ENCODE assay signal across 22 cellular contexts in genomic region chr4:185955817-185956542, GRCh38.
A peak's percentile ranks its signal among the peaks of the same experiment; 100 is the strongest.
DNase-seq lines count a peak whose midpoint lies in the region; ATAC-seq, FAIRE-seq and TF ChIP-seq lines count a peak whose summit lies in the region.
"Had no signal": no experiment of that assay in that cellular context is flagged by ENCODE, and none has a peak within 500 bp of the region (broad histone marks: within the 10 kb centered on the region; RNA-seq: fewer than 3 reads in every experiment).

No MANE protein-coding gene starts in this region.

- H3K18ac ChIP-seq in H1 (ENCODE audit: extremely low read depth, low read length), result no peak overlapping the region; the same call in 1 of the 2 replicates

- H3K27ac Mint-ChIP-seq in stimulated activated naive CD8-positive, alpha-beta T cell treated with anti-CD3 and anti-CD28 coated beads, Interleukin-15, amount 100 ng/mL, for 72 hours, result no peak overlapping the region
- H3K27ac Mint-ChIP-seq: activated naive CD8-positive, alpha-beta T cell; CD8-positive, alpha-beta memory T cell had no signal

- H2AFZ ChIP-seq in H1 (ENCODE audit: low read length), result peak overlapping the region; percentile 21; the same call in 1 of the 2 replicates
- H2AFZ ChIP-seq in neuron (ENCODE audit: low read depth, low read length), result no peak overlapping the region
- H2AFZ ChIP-seq: GM23248 had no signal

- peak overlapping the region in 1 of 2 experiments; percentile 23; a peak in 1 of 4 replicates for H3K4me2 ChIP-seq in H1 (ENCODE audit: insufficient read depth in 1 of 2, low read depth in 2 of 2, low read length in 2 of 2)

- TF ChIP-seq POLR2A in H1 (IDR thresholded peaks at IDR 0.05; ENCODE audit: control extremely low read depth in 1 of 2, low read depth in 2 of 2, low read length in 2 of 2), result no peak

- no peak for TF ChIP-seq EP300 in H1 (IDR thresholded peaks at IDR 0.05; ENCODE audit: borderline replicate concordance in 1 of 2, low read depth in 2 of 2, low read length in 2 of 2)

- peaks cover 0 to 9% (median 5%) of the 10 kb centered on the region in 4 experiments; a peak in 4 of 7 replicates for H3K4me1 ChIP-seq in H1 (replicated peaks in 1 of 4; ENCODE audit: control insufficient read depth in 3 of 4, insufficient read depth in 4 of 4, low read length in 3 of 4)
- H3K4me1 ChIP-seq in neuron (ENCODE audit: insufficient read depth, low read length), result peaks cover 12% of the 10 kb centered on the region
- H3K4me1 ChIP-seq: gastrocnemius medialis, SJSA1, transverse colon had no signal

- no peak overlapping the region for H2BK15ac ChIP-seq in H1 (ENCODE audit: low read length)

- 78% methylated on average over 15 of the region's 15 CpGs; no CpG with 5 or more reads in 1 of the 2 experiments for WGBS in H1 (ENCODE audit: extremely low coverage in 1 of 2, insufficient coverage in 1 of 2, insufficient read length in 1 of 2, insufficient replicate concordance in 2 of 2, low coverage in 1 of 2, low lambda C conversion rate in 2 of 2, missing lambda C conversion rate in 1 of 2), 2 experiments

- H4K5ac ChIP-seq in H1 (ENCODE audit: insufficient read length, low read depth, low read length), result no peak overlapping the region

- H3K27me3 Mint-ChIP-seq in stimulated activated naive CD8-positive, alpha-beta T cell treated with anti-CD3 and anti-CD28 coated beads, Interleukin-15, amount 100 ng/mL, for 72 hours, result peaks cover 32% of the 10 kb centered on the region

- H3K27me3 ChIP-seq in H1 (replicated peaks in 1 of 4; ENCODE audit: control insufficient read depth in 3 of 4, extremely low read depth in 1 of 4, insufficient read depth in 3 of 4, low read length in 3 of 4), result no peaks in the 10 kb centered on the region
- no peaks in the 10 kb centered on the region for H3K27me3 ChIP-seq in neuron (ENCODE audit: insufficient read depth, low read length)
- H3K27me3 ChIP-seq: gastrocnemius medialis had no signal

- H3K23ac ChIP-seq in H1 (ENCODE audit: insufficient read length), result no peak overlapping the region

- no peak overlapping the region for H3K27ac ChIP-seq in H1 (ENCODE audit: low read depth, low read length)
- H3K27ac ChIP-seq: gastrocnemius medialis, GM23248, SJSA1, transverse colon had no signal

- no peaks in the 10 kb centered on the region for H3K79me2 ChIP-seq in H1 (ENCODE audit: control insufficient read depth in 1 of 2, insufficient read depth in 2 of 2, low read length in 2 of 2)

- H3K4me3 Mint-ChIP-seq in stimulated activated naive CD8-positive, alpha-beta T cell treated with anti-CD3 and anti-CD28 coated beads, Interleukin-15, amount 100 ng/mL, for 72 hours, result no peak overlapping the region
- H3K4me3 Mint-ChIP-seq: activated naive CD8-positive, alpha-beta T cell; CD8-positive, alpha-beta memory T cell had no signal

- no peak overlapping the region; a peak in 1 of 7 replicates for H3K9ac ChIP-seq in H1 (replicated peaks in 1 of 4; ENCODE audit: extremely low read depth in 1 of 4, low read depth in 3 of 4, low read length in 3 of 4)
- H3K9ac ChIP-seq: GM23248 had no signal

- no peaks in the 10 kb centered on the region for H3K79me1 ChIP-seq in H1 (ENCODE audit: low read depth, low read length)

- H2BK120ac ChIP-seq in H1 (replicated peaks; ENCODE audit: low read depth, low read length), result no peak overlapping the region

- no peak overlapping the region for H2BK12ac ChIP-seq in H1 (ENCODE audit: low read depth, low read length)

- no peak overlapping the region for H2BK20ac ChIP-seq in H1 (ENCODE audit: low read length)

- ATAC-seq in GM18858 (IDR thresholded peaks at IDR 0.05; ENCODE audit: unreplicated experiment), result no peak
- no peak for ATAC-seq in stimulated activated naive CD8-positive, alpha-beta T cell treated with anti-CD3 and anti-CD28 coated beads, Interleukin-15, amount 100 ng/mL, for 72 hours
- ATAC-seq: gastrocnemius medialis, left lobe of liver had no signal

- H4K20me1 ChIP-seq in H1 (replicated peaks in 1 of 2; ENCODE audit: control insufficient read depth in 1 of 2, insufficient read depth in 2 of 2, low read length in 2 of 2), result no peaks in the 10 kb centered on the region

- H3K4me1 Mint-ChIP-seq in stimulated activated naive CD8-positive, alpha-beta T cell treated with anti-CD3 and anti-CD28 coated beads, Interleukin-15, amount 100 ng/mL, for 72 hours, result no peaks in the 10 kb centered on the region
- H3K4me1 Mint-ChIP-seq: CD8-positive, alpha-beta memory T cell had no signal

- H2AK5ac ChIP-seq in H1 (ENCODE audit: low read depth, low read length), result no peak overlapping the region

- no peaks in the 10 kb centered on the region for H3K9me3 Mint-ChIP-seq in stimulated activated naive CD8-positive, alpha-beta T cell treated with anti-CD3 and anti-CD28 coated beads, Interleukin-15, amount 100 ng/mL, for 72 hours

- no peaks in the 10 kb centered on the region for H3K36me3 ChIP-seq in H1 (ENCODE audit: control insufficient read depth in 2 of 4, insufficient read depth in 4 of 4, low read length in 3 of 4)
- H3K36me3 ChIP-seq in neuron (ENCODE audit: insufficient read depth, low read length), result no peaks in the 10 kb centered on the region
- H3K36me3 ChIP-seq: gastrocnemius medialis, SJSA1, transverse colon had no signal

- no peak for FAIRE-seq in H1 (lab: Jason Lieb, UNC)

- H3K4ac ChIP-seq in H1 (replicated peaks; ENCODE audit: insufficient read length, low read depth, low read length), result no peak overlapping the region

- DNase-seq in ELF-1 (ENCODE audit: low read depth, low spot score) (peak; percentile 88), NCI-H524 (lab: John Stamatoyannopoulos, UW) (peak; percentile 77 to 78), H1 (ENCODE audit: low read depth in 1 of 2, low spot score in 2 of 2) (no peak)
- no peak for DNase-seq in effector CD8-positive, alpha-beta T cell (lab: John Stamatoyannopoulos, UW)
- DNase-seq in stimulated activated naive CD8-positive, alpha-beta T cell treated with anti-CD3 and anti-CD28 coated beads, Interleukin-15, amount 100 ng/mL, for 72 hours, result no peak
- DNase-seq in stimulated activated CD4-positive, alpha-beta T cell treated with anti-CD3 and anti-CD28 coated beads, Interleukin-2, amount 100 ng/mL, for 48 hours, result no peak
- DNase-seq: activated CD4-positive, CD25-positive, alpha-beta regulatory T cell treated with anti-CD3 and anti-CD28 coated beads, Interleukin-2, amount 50 U/mL, for 72 hours; CD8-positive, alpha-beta memory T cell; dermis blood vessel endothelial cell; erythroblast; gastrocnemius medialis; GM23248; NCI-H1092 treated with DMSO at 0.1 percent for 48 hours; NCI-H2081 treated with DMSO at 0.1 percent for 48 hours; NCI-H774; stimulated activated naive CD4-positive, alpha-beta T cell; transverse colon had no signal

- POLR2A ChIA-PET in H1 (lab: Charles Lee; ENCODE audit: partially characterized antibody), result interaction anchor here (0.7 to 1.6 kb wide), 2 partner anchors 9 to 12 kb away, joined by 3 to 4 read pairs; no protein-coding TSS in a partner anchor

- H3K4me3 ChIP-seq in H1 (ENCODE audit: extremely low read depth in 1 of 4, insufficient read depth in 2 of 4, low read depth in 3 of 4, low read length in 4 of 4) (no peak overlapping the region), neuron (ENCODE audit: low read length) (peak overlapping the region; percentile 33)
- H3K4me3 ChIP-seq: gastrocnemius medialis, GM23248, SJSA1, transverse colon had no signal

- no peaks in the 10 kb centered on the region for H3K9me3 ChIP-seq in H1 (ENCODE audit: insufficient read depth in 2 of 2, low read depth in 1 of 2, low read length in 1 of 2)
- H3K9me3 ChIP-seq in neuron (ENCODE audit: low read length), result no peaks in the 10 kb centered on the region
- H3K9me3 ChIP-seq: gastrocnemius medialis, SJSA1, transverse colon had no signal

- CTCF ChIA-PET in H1 (lab: Charles Lee; ENCODE audit: partially characterized antibody), result interaction anchor here (0.6 to 2.1 kb wide), 5 partner anchors 10 to 292 kb away, joined by 3 to 5 read pairs (median 3); no protein-coding TSS in a partner anchor

- no peak for TF ChIP-seq RAD21 in H1 (IDR thresholded peaks at IDR 0.05 in 1 of 2, conservative IDR thresholded peaks at IDR 0.05 in 1 of 2; ENCODE audit: low read depth in 2 of 2, low read length in 2 of 2)

- H4K8ac ChIP-seq in H1 (ENCODE audit: extremely low read depth, insufficient read depth, low read length), result no peak overlapping the region

- no peaks in the 10 kb centered on the region for H3K23me2 ChIP-seq in H1 (ENCODE audit: low read depth, low read length)

- no peak overlapping the region for H2BK5ac ChIP-seq in H1 (ENCODE audit: low read depth, low read length)

- H3K14ac ChIP-seq in H1 (ENCODE audit: insufficient read length), result no peak overlapping the region

- no peak overlapping the region for H3K56ac ChIP-seq in H1 (replicated peaks; ENCODE audit: insufficient read length, low read depth, low read length)

- no peak for TF ChIP-seq CTCF in H1 (IDR thresholded peaks at IDR 0.05; ENCODE audit: control extremely low read depth in 1 of 3, insufficient read depth in 1 of 3, low read depth in 1 of 3, low read length in 3 of 3)

- H4K91ac ChIP-seq in H1 (replicated peaks; ENCODE audit: insufficient read length, low read length), result no peak overlapping the region

TF ChIP-seq in H1, 55 proteins besides CTCF, POLR2A, EP300 and RAD21:
- 0 out of 2 replicates have a peak, but pooled peaks have one; percentile 23 for TF ChIP-seq TEAD4 (IDR thresholded peaks at IDR 0.05; ENCODE audit: low read depth, low read length)
- TF ChIP-seq SUZ12 (IDR thresholded peaks at IDR 0.05; ENCODE audit: low read length), result no peak

Comparison
In these comparisons a context has a peak if more than half of its experiments do, and no peak if none do; other contexts are left out.
1. DNase-seq: peak in ELF-1 (single experiment) and NCI-H524 (2 of 2); none in H1 (0 of 2), effector CD8-positive, alpha-beta T cell (single experiment), stimulated activated naive CD8-positive, alpha-beta T cell treated with anti-CD3 and anti-CD28 coated beads, Interleukin-15, amount 100 ng/mL, for 72 hours (0 of 2) and stimulated activated CD4-positive, alpha-beta T cell treated with anti-CD3 and anti-CD28 coated beads, Interleukin-2, amount 100 ng/mL, for 48 hours (0 of 2).